In the genomic region with DNA sequence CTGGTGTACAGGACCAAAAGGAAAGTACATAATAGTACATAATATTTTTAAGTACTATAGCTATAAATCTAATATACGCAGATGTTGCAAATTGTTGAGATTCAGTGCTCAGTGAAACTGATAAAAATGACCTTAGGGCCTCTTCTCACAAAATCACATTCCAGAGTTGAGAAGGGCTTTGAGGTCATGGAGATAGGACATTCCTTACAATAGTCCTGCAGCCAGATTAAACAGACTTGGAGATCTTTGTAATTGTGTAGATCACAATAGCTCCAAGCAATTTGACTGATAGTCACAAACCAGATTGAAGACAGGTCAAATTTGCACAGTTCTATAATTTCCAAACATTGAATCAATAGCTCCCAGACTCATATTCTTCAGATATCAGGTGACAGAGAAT, we compare ENCODE assay signal across 1 cellular context.
TF ChIP-seq lines count a peak whose summit lies in the region.

No MANE protein-coding gene starts in this region.

TF ChIP-seq in GM23338, 12 proteins besides CTCF, POLR2A, EP300 and RAD21 (continued from another document):
- TF ChIP-seq, protein P1, sequence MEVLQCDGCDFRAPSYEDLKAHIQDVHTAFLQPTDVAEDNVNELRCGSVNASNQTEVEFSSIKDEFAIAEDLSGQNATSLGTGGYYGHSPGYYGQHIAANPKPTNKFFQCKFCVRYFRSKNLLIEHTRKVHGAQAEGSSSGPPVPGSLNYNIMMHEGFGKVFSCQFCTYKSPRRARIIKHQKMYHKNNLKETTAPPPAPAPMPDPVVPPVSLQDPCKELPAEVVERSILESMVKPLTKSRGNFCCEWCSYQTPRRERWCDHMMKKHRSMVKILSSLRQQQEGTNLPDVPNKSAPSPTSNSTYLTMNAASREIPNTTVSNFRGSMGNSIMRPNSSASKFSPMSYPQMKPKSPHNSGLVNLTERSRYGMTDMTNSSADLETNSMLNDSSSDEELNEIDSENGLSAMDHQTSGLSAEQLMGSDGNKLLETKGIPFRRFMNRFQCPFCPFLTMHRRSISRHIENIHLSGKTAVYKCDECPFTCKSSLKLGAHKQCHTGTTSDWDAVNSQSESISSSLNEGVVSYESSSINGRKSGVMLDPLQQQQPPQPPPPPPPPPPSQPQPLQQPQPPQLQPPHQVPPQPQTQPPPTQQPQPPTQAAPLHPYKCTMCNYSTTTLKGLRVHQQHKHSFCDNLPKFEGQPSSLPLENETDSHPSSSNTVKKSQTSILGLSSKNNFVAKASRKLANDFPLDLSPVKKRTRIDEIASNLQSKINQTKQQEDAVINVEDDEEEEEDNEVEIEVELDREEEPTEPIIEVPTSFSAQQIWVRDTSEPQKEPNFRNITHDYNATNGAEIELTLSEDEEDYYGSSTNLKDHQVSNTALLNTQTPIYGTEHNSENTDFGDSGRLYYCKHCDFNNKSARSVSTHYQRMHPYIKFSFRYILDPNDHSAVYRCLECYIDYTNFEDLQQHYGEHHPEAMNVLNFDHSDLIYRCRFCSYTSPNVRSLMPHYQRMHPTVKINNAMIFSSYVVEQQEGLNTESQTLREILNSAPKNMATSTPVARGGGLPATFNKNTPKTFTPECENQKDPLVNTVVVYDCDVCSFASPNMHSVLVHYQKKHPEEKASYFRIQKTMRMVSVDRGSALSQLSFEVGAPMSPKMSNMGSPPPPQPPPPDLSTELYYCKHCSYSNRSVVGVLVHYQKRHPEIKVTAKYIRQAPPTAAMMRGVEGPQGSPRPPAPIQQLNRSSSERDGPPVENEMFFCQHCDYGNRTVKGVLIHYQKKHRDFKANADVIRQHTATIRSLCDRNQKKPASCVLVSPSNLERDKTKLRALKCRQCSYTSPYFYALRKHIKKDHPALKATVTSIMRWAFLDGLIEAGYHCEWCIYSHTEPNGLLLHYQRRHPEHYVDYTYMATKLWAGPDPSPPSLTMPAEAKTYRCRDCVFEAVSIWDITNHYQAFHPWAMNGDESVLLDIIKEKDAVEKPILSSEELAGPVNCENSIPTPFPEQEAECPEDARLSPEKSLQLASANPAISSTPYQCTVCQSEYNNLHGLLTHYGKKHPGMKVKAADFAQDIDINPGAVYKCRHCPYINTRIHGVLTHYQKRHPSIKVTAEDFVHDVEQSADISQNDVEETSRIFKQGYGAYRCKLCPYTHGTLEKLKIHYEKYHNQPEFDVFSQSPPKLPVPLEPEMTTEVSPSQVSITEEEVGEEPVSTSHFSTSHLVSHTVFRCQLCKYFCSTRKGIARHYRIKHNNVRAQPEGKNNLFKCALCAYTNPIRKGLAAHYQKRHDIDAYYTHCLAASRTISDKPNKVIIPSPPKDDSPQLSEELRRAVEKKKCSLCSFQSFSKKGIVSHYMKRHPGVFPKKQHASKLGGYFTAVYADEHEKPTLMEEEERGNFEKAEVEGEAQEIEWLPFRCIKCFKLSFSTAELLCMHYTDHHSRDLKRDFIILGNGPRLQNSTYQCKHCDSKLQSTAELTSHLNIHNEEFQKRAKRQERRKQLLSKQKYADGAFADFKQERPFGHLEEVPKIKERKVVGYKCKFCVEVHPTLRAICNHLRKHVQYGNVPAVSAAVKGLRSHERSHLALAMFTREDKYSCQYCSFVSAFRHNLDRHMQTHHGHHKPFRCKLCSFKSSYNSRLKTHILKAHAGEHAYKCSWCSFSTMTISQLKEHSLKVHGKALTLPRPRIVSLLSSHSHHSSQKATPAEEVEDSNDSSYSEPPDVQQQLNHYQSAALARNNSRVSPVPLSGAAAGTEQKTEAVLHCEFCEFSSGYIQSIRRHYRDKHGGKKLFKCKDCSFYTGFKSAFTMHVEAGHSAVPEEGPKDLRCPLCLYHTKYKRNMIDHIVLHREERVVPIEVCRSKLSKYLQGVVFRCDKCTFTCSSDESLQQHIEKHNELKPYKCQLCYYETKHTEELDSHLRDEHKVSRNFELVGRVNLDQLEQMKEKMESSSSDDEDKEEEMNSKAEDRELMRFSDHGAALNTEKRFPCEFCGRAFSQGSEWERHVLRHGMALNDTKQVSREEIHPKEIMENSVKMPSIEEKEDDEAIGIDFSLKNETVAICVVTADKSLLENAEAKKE (CRISPR knock-in tag; IDR thresholded peaks at IDR 0.05): peak; percentile 63; the same call in 1 of the 2 replicates
